In the genomic region with DNA sequence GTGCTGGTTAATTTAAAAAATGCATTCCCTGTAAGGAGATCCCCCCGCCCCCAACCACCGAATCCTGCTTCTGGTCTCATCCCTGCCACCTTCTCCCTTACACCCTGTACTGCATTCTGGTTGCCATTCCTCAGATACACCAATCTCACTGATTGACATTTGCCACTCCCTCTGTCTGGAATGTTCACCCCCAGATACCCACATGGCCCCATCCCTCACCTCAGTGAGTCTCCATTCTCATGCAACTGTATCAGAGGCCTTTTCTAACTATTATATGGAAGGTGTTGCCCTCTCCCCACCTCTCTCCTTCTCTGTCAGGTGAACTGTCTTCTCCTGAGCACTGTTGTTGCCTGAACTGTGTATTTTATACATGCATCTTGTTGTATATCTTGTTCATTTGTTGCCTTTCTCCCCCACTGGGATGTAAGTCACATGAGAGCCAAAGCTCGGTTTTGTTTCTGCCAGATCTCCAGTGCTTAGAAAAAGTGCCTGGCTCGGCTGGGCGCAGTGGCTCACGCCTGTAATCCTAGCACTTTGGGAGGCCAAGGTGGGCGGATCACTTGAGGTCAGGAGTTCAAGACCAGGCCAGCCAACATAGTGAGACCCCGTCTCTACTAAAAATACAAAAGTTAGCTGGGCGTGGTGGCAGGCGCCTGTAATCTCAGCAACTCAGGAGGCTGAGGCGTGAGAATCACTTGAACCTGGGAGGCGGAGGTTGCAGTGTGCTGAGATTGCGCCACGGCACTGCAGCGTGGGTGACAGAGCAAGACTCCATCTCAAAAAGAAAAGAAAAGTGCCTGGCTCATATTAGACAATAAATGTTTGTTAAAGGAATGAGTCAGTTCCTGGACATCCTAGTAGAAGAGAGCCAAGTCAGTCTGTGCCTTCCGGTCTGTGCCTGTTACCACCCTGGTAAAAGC, we compare ENCODE assay signal across 8 cellular contexts.
DNase-seq lines count a peak whose midpoint lies in the region; ATAC-seq and TF ChIP-seq lines count a peak whose summit lies in the region.

No MANE protein-coding gene starts in this region.

- no peaks in the 10 kb centered on the region for H3K36me3 ChIP-seq in A673 (ENCODE audit: insufficient read depth, low read length, poor library complexity, severe bottlenecking)
- H3K36me3 ChIP-seq in breast epithelium, result no peaks in the 10 kb centered on the region
- no peaks in the 10 kb centered on the region for H3K36me3 ChIP-seq in lung (ENCODE audit: control insufficient read depth in 2 of 2, insufficient read depth in 2 of 2, low read length in 2 of 2)

- ATAC-seq in lung (ENCODE audit: insufficient read depth, low FRiP score) (no peak), HG02642 (IDR thresholded peaks at IDR 0.05; ENCODE audit: poor library complexity, unreplicated experiment) (no peak), GM19023 (IDR thresholded peaks at IDR 0.05; ENCODE audit: unreplicated experiment) (no peak)

- H3K4me1 ChIP-seq in A673 (ENCODE audit: insufficient read depth, low read length, poor library complexity, severe bottlenecking) (peaks cover 40% of the 10 kb centered on the region), breast epithelium (peaks cover 0 to 11% of the 10 kb centered on the region in 2 donors), lung (ENCODE audit: control insufficient read depth in 2 of 2, insufficient read depth in 2 of 2, low read length in 2 of 2) (peaks cover 9 to 26% of the 10 kb centered on the region in 2 donors)

- DNase-seq in A673 (ENCODE audit: low spot score) (peak; percentile 59), HT-29 (ENCODE audit: low spot score) (peak; percentile 41), breast epithelium (ENCODE audit: low spot score in 2 of 2) (peak in 1 of 2 donors; percentile 64), lung (ENCODE audit: low spot score) (no peak), putamen (ENCODE audit: low spot score) (no peak), NCI-H524 treated with DMSO at 0.1 percent for 48 hours (lab: John Stamatoyannopoulos, UW) (no peak)

- WGBS in lung, 2 donors, result 65 to 78% methylated on average over 16 of the region's 16 CpGs

- H3K27me3 ChIP-seq in A673 (replicated peaks; ENCODE audit: insufficient read depth, low read depth, low read length, poor library complexity), result no peaks in the 10 kb centered on the region
- H3K27me3 ChIP-seq in breast epithelium, result no peaks in the 10 kb centered on the region
- no peaks in the 10 kb centered on the region for H3K27me3 ChIP-seq in lung (ENCODE audit: control insufficient read depth, insufficient read depth)

- no peak overlapping the region for H3K4me3 ChIP-seq in A673 (ENCODE audit: low read depth, low read length, poor library complexity, severe bottlenecking)
- peak overlapping the region in 2 of 3 donors; percentile 0 to 7 for H3K4me3 ChIP-seq in breast epithelium
- H3K4me3 ChIP-seq in lung, result no peak overlapping the region

- no peak overlapping the region for H3K27ac ChIP-seq in A673 (ENCODE audit: low read depth, low read length, poor library complexity, severe bottlenecking)
- H3K27ac ChIP-seq in breast epithelium, result peak overlapping the region; percentile 82
- peak overlapping the region; percentile 44 to 53 for H3K27ac ChIP-seq in lung (ENCODE audit: low read depth in 1 of 2, low read length in 1 of 2)

- CTCF ChIA-PET in A673 (lab: Charles Lee), result no interaction called here

- TF ChIP-seq CTCF in A673 (conservative IDR thresholded peaks at IDR 0.05; ENCODE audit: low read depth, low read length), result no peak
- TF ChIP-seq CTCF in breast epithelium (IDR thresholded peaks at IDR 0.05), result no peak
- TF ChIP-seq CTCF in lung (IDR thresholded peaks at IDR 0.05; ENCODE audit: control extremely low read depth, extremely low read depth), result no peak

- BruUV-seq in A673 (replicated peaks; lab: Mats Ljungman, UMichigan), result no TSS peak

- POLR2A ChIA-PET in A673 (lab: Charles Lee; ENCODE audit: low non-redundant PET), result interaction anchor here (0.6 kb wide), 1 partner anchor 24 kb away, joined by 4 read pairs; no protein-coding TSS in a partner anchor

- no peak for TF ChIP-seq POLR2A in breast epithelium (IDR thresholded peaks at IDR 0.05)

- intact Hi-C loops in A673 (cut with micrococcal nuclease; ENCODE audit: unreplicated experiment), result no loop called here
- intact Hi-C loops in breast epithelium (cut with DNase I; ENCODE audit: low total_unique reads), result no loop called here

- H3K9me3 ChIP-seq in A673 (ENCODE audit: low read depth, low read length, poor library complexity, severe bottlenecking), result no peaks in the 10 kb centered on the region
- no peaks in the 10 kb centered on the region for H3K9me3 ChIP-seq in breast epithelium
- H3K9me3 ChIP-seq in lung (ENCODE audit: control insufficient read depth in 2 of 2, insufficient read depth in 1 of 2, low read length in 1 of 2), result no peaks in the 10 kb centered on the region

Comparison
In these comparisons a context has a peak if more than half of its experiments do, and no peak if none do; other contexts are left out.
1. DNase-seq: peak in A673 (single experiment) and HT-29 (single experiment); none in lung (single experiment), putamen (single experiment) and NCI-H524 treated with DMSO at 0.1 percent for 48 hours (single experiment).
2. H3K4me3 ChIP-seq: peak in breast epithelium (2 of 3); none in A673 (single experiment) and lung (single experiment).